In genomic region chr14:33959692-33960151, GRCh38 we compare ENCODE assay signal across 18 cellular contexts. TPM values are rescaled to one million over a fixed set of nuclear protein-coding genes. Genes with fewer than 3 reads are reported as not detected.
DNase-seq lines count a peak whose midpoint lies in the region; ATAC-seq lines count a peak whose summit lies in the region.
"Had no signal": no experiment of that assay in that cellular context is flagged by ENCODE, and none has a peak within 500 bp of the region (broad histone marks: within the 10 kb centered on the region; RNA-seq: fewer than 3 reads in every experiment).

No MANE protein-coding gene starts in this region.

- WGBS in mesodermal cell (ENCODE audit: insufficient coverage in 2 of 2), 2 experiments, result 40 to 73% methylated on average over 3 of the region's 4 CpGs

- no peak for ATAC-seq in HG02610 (IDR thresholded peaks at IDR 0.05; ENCODE audit: unreplicated experiment)
- ATAC-seq: PC-3, sciatic nerve had no signal

- H3K27ac ChIP-seq in mesodermal cell (ENCODE audit: low read depth, low read length, severe bottlenecking), result peak overlapping the region; percentile 11
- H3K27ac ChIP-seq: coronary artery, esophagus squamous epithelium, GM23248 had no signal

- peak; percentile 51 for DNase-seq in D341Med (ENCODE audit: low spot score)
- peak; percentile 46 for DNase-seq in NCI-H2227 (lab: John Stamatoyannopoulos, UW; ENCODE audit: unreplicated experiment)
- DNase-seq in ecto neural progenitor cell (ENCODE audit: low spot score), result peak; percentile 54
- no peak for DNase-seq in activated CD4-positive, CD25-positive, alpha-beta regulatory T cell (lab: John Stamatoyannopoulos, UW)
- no peak for DNase-seq in SHP77 treated with DMSO at 0.1 percent for 48 hours (lab: John Stamatoyannopoulos, UW)
- no peak for DNase-seq in DMS153 (lab: John Stamatoyannopoulos, UW)
- DNase-seq: amniotic stem cell, esophagus squamous epithelium, GM23248, heart right ventricle, NCI-H1048, NCI-H2171, PC-3 had no signal

- no peak overlapping the region for H3K4me3 ChIP-seq in mesodermal cell (ENCODE audit: extremely low read depth, insufficient read depth, low read length, poor library complexity, severe bottlenecking)
- H3K4me3 ChIP-seq: coronary artery, esophagus squamous epithelium, GM23248 had no signal

- H3K36me3 ChIP-seq in mesodermal cell (ENCODE audit: control insufficient read depth, insufficient read depth, low read length), result no peaks in the 10 kb centered on the region
- H3K36me3 ChIP-seq: esophagus squamous epithelium, heart right ventricle had no signal

- H3K4me1 ChIP-seq in mesodermal cell (ENCODE audit: control insufficient read depth, insufficient read depth, low read length, poor library complexity, severe bottlenecking), result peaks cover 5% of the 10 kb centered on the region
- H3K4me1 ChIP-seq: esophagus squamous epithelium had no signal

- no peaks in the 10 kb centered on the region for H3K9me3 ChIP-seq in mesodermal cell (ENCODE audit: control insufficient read depth, low read length)
- H3K9me3 ChIP-seq: esophagus squamous epithelium had no signal

RNA-seq across cellular contexts. Expression of gene EGLN3, which starts 8.8 kb away (rescaled TPM):
- polyA plus RNA-seq in mesodermal cell (2013, experiment 1 of 2), result 17.2 TPM
- 13.6 TPM for polyA plus RNA-seq in mesodermal cell (2013, experiment 2 of 2)
- polyA plus RNA-seq: neural cell had no signal

Comparison
In these comparisons a context has a peak if more than half of its experiments do, and no peak if none do; other contexts are left out.
1. DNase-seq: peak in D341Med (single experiment), NCI-H2227 (single experiment) and ecto neural progenitor cell (single experiment); none in activated CD4-positive, CD25-positive, alpha-beta regulatory T cell (0 of 4), SHP77 treated with DMSO at 0.1 percent for 48 hours (single experiment) and DMS153 (single experiment).